In genomic region chr1:60898987-60899386, GRCh38 we compare ENCODE assay signal across 14 cellular contexts.
DNase-seq lines count a peak whose midpoint lies in the region; ATAC-seq and TF ChIP-seq lines count a peak whose summit lies in the region.
"Had no signal": no experiment of that assay in that cellular context is flagged by ENCODE, and none has a peak within 500 bp of the region (broad histone marks: within the 10 kb centered on the region; RNA-seq: fewer than 3 reads in every experiment).

No MANE protein-coding gene starts in this region.

- no peak for TF ChIP-seq EP300 in upper lobe of left lung (IDR thresholded peaks at IDR 0.05)

- no peak for TF ChIP-seq POLR2A in upper lobe of left lung (IDR thresholded peaks at IDR 0.05)

- no peaks in the 10 kb centered on the region for H3K4me1 ChIP-seq in upper lobe of left lung
- H3K4me1 ChIP-seq: foreskin keratinocyte, testis had no signal

- H3K36me3 ChIP-seq in MG63 (no peaks in the 10 kb centered on the region), upper lobe of left lung (no peaks in the 10 kb centered on the region)

- 84% methylated on average over 4 of the region's 4 CpGs for WGBS in upper lobe of left lung, 2 donors

- ATAC-seq in GM18498 (IDR thresholded peaks at IDR 0.05; ENCODE audit: unreplicated experiment): peak; percentile 72
- ATAC-seq in GM18520 (IDR thresholded peaks at IDR 0.05; ENCODE audit: unreplicated experiment): peak; percentile 73
- peak; percentile 94 for ATAC-seq in GM21723 (IDR thresholded peaks at IDR 0.05; ENCODE audit: unreplicated experiment)
- ATAC-seq in HG03520 (IDR thresholded peaks at IDR 0.05; ENCODE audit: unreplicated experiment): peak; percentile 83
- no peak for ATAC-seq in upper lobe of left lung (ENCODE audit: low FRiP score in 2 of 2)
- ATAC-seq: effector memory CD8-positive, alpha-beta T cell; foreskin keratinocyte; T-cell had no signal

- no peak overlapping the region for H3K4me3 ChIP-seq in MG63
- no peak overlapping the region for H3K4me3 ChIP-seq in upper lobe of left lung
- H3K4me3 ChIP-seq: testis had no signal

- H3K27ac ChIP-seq in upper lobe of left lung: no peak overlapping the region
- H3K27ac ChIP-seq: foreskin keratinocyte, testis had no signal

- no peak for TF ChIP-seq CTCF in upper lobe of left lung (IDR thresholded peaks at IDR 0.05)

- DNase-seq in NCI-H510A treated with DMSO at 0.1 percent for 48 hours (lab: John Stamatoyannopoulos, UW): no peak
- DNase-seq in cerebellar nuclear complex (lab: John Stamatoyannopoulos, UW): no peak
- DNase-seq in MG63: no peak
- no peak for DNase-seq in upper lobe of left lung
- DNase-seq: CD4-positive, CD25-positive, alpha-beta regulatory T cell; effector memory CD8-positive, alpha-beta T cell; foreskin keratinocyte; NCI-H1105 treated with DMSO at 0.1 percent for 48 hours; T-cell; testis had no signal

- H3K9me3 ChIP-seq in MG63 (no peaks in the 10 kb centered on the region), upper lobe of left lung (no peaks in the 10 kb centered on the region)
- H3K9me3 ChIP-seq: testis had no signal

- no peaks in the 10 kb centered on the region for H3K27me3 ChIP-seq in MG63
- no peaks in the 10 kb centered on the region for H3K27me3 ChIP-seq in upper lobe of left lung
- H3K27me3 ChIP-seq: testis had no signal

Comparison
In these comparisons a context has a peak if more than half of its experiments do, and no peak if none do; other contexts are left out.
1. ATAC-seq: peak in GM18498 (single experiment), GM18520 (single experiment), GM21723 (single experiment) and HG03520 (single experiment); none in upper lobe of left lung (0 of 2).